ENCODE assay signal across 8 cellular contexts in genomic region chr2:43174368-43175186, GRCh38. TPM values are rescaled to one million over a fixed set of nuclear protein-coding genes. Genes with fewer than 3 reads are reported as not detected.
DNase-seq lines count a peak whose midpoint lies in the region; ATAC-seq and TF ChIP-seq lines count a peak whose summit lies in the region.

No MANE protein-coding gene starts in this region.

- no peaks in the 10 kb centered on the region for H3K9me3 Mint-ChIP-seq in osteocyte (ENCODE audit: unreplicated experiment)

- no peaks in the 10 kb centered on the region for H3K79me2 ChIP-seq in SU-DHL-6 (ENCODE audit: insufficient read depth, low read length)

- peak overlapping the region; percentile 26 for H3K9ac ChIP-seq in SU-DHL-6 (ENCODE audit: low read length)

- peaks cover 0 to 14% of the 10 kb centered on the region in 2 donors for H3K4me1 ChIP-seq in ascending aorta
- no peaks in the 10 kb centered on the region for H3K4me1 ChIP-seq in aorta (ENCODE audit: control insufficient read depth in 1 of 2, insufficient read depth in 2 of 2, low read length in 2 of 2)

- no peaks in the 10 kb centered on the region for H4K20me1 ChIP-seq in SU-DHL-6 (ENCODE audit: low read depth, low read length)

- H3K27ac Mint-ChIP-seq in osteocyte (ENCODE audit: unreplicated experiment): peak overlapping the region; percentile 64

- 67 to 78% methylated on average over 10 of the region's 10 CpGs for WGBS in aorta, 2 donors
- 53 to 67% methylated on average over 10 of the region's 10 CpGs for WGBS in lower leg skin, 2 donors

- ATAC-seq in GM18499 (IDR thresholded peaks at IDR 0.05; ENCODE audit: insufficient read depth, unreplicated experiment): peak; percentile 68
- ATAC-seq in HG02840 (IDR thresholded peaks at IDR 0.05; ENCODE audit: low FRiP score, unreplicated experiment): peak; percentile 80
- peak; percentile 33 for ATAC-seq in aorta (ENCODE audit: low FRiP score)

- H3K36me3 Mint-ChIP-seq in osteocyte (ENCODE audit: unreplicated experiment): no peaks in the 10 kb centered on the region

- H3F3A ChIP-seq in SU-DHL-6 (ENCODE audit: insufficient read depth): peaks cover 16% of the 10 kb centered on the region; the same call in 1 of the 2 replicates

- H3K9me2 ChIP-seq in SU-DHL-6 (replicated peaks; ENCODE audit: insufficient read depth, low read length): no peaks in the 10 kb centered on the region

- H3K27me3 Mint-ChIP-seq in osteocyte (ENCODE audit: unreplicated experiment): no peaks in the 10 kb centered on the region

- no peak overlapping the region for H3K4me3 ChIP-seq in SU-DHL-6 (ENCODE audit: insufficient read depth, low read length, poor library complexity, severe bottlenecking)
- no peak overlapping the region for H3K4me3 ChIP-seq in ascending aorta
- no peak overlapping the region for H3K4me3 ChIP-seq in aorta (ENCODE audit: low read length in 2 of 2)
- no peak overlapping the region for H3K4me3 ChIP-seq in lower leg skin (ENCODE audit: low read depth, poor library complexity, severe bottlenecking)

- H3K9me3 ChIP-seq in SU-DHL-6 (ENCODE audit: insufficient read depth, low read length) (no peaks in the 10 kb centered on the region), ascending aorta (peaks cover 0 to 9% of the 10 kb centered on the region in 2 donors), aorta (ENCODE audit: control insufficient read depth, low read length) (no peaks in the 10 kb centered on the region)

- TF ChIP-seq CTCF in SU-DHL-6 (IDR thresholded peaks at IDR 0.05; ENCODE audit: insufficient read depth, low read length, poor library complexity, severe bottlenecking): no peak
- TF ChIP-seq CTCF in ascending aorta (IDR thresholded peaks at IDR 0.05): no peak
- no peak for TF ChIP-seq CTCF in osteocyte (IDR thresholded peaks at IDR 0.05)
- TF ChIP-seq CTCF in lower leg skin (IDR thresholded peaks at IDR 0.05): peak in 1 of 3 donors; percentile 33

- H3K36me3 ChIP-seq in SU-DHL-6 (ENCODE audit: low read length) (no peaks in the 10 kb centered on the region), ascending aorta (no peaks in the 10 kb centered on the region), aorta (ENCODE audit: control insufficient read depth in 1 of 2, insufficient read depth in 2 of 2, low read length in 1 of 2) (no peaks in the 10 kb centered on the region)

- no peak overlapping the region for H2AFZ ChIP-seq in SU-DHL-6 (ENCODE audit: low read depth, low read length, severe bottlenecking)

- no peak for TF ChIP-seq POLR2A in lower leg skin (IDR thresholded peaks at IDR 0.05)

- peak overlapping the region; percentile 50; the same call in 1 of the 2 replicates for H3K27ac ChIP-seq in SU-DHL-6 (ENCODE audit: low read depth, low read length)
- H3K27ac ChIP-seq in ascending aorta: peak overlapping the region; percentile 47 to 49
- no peak overlapping the region for H3K27ac ChIP-seq in aorta (ENCODE audit: low read depth in 1 of 2, low read length in 2 of 2)

- H3K4me2 ChIP-seq in SU-DHL-6 (ENCODE audit: low read depth, low read length, poor library complexity, severe bottlenecking): peak overlapping the region; percentile 49

- no peak for DNase-seq in ascending aorta (ENCODE audit: low spot score in 2 of 2)
- no peak for DNase-seq in osteocyte (ENCODE audit: extremely low spot score, unreplicated experiment)
- DNase-seq in aorta: peak in 1 of 2 donors; percentile 73
- no peak for DNase-seq in posterior cingulate gyrus
- no peak for DNase-seq in lower leg skin (ENCODE audit: low spot score in 2 of 2)

- intact Hi-C loops in ascending aorta (cut with DNase I): no loop called here
- intact Hi-C loops in aorta (cut with DNase I): loop anchor here in 1 of 2 donors (5.0 kb wide), 1 partner anchor 43 kb away; no protein-coding TSS in a partner anchor
- intact Hi-C loops in posterior cingulate gyrus (cut with DNase I): no loop called here
- intact Hi-C loops in lower leg skin (cut with DNase I; ENCODE audit: low total_unique reads): no loop called here

- H3K4me1 Mint-ChIP-seq in osteocyte (ENCODE audit: unreplicated experiment): peaks cover 44% of the 10 kb centered on the region

- H3K27me3 ChIP-seq in SU-DHL-6 (ENCODE audit: low read length) (no peaks in the 10 kb centered on the region), ascending aorta (no peaks in the 10 kb centered on the region), aorta (ENCODE audit: control insufficient read depth in 1 of 2, insufficient read depth in 2 of 2, low read length in 1 of 2) (no peaks in the 10 kb centered on the region)

- peak overlapping the region; percentile 30 for H3K4me3 Mint-ChIP-seq in osteocyte (ENCODE audit: unreplicated experiment)

RNA-seq across cellular contexts. Expression of gene ZFP36L2, which starts 51.8 kb away (rescaled TPM):
- 148 TPM for total RNA-seq in ascending aorta
- total RNA-seq in osteocyte: 87.9 and 88.0 TPM in 2 replicates
- total RNA-seq in aorta: 100 to 1,000 TPM; 180 to 231 TPM
- polyA plus RNA-seq in aorta: 100 to 1,000 TPM in 1 of 2 donors, 10 to 100 TPM in 1; 71.9 to 118 TPM
- 100 to 1,000 TPM; 137 to 329 (median 147) TPM for total RNA-seq in lower leg skin

Comparison
In these comparisons a context has a peak if more than half of its experiments do, and no peak if none do; other contexts are left out.
1. H3K27ac ChIP-seq: peak in SU-DHL-6 (single experiment) and ascending aorta (2 of 2); none in aorta (0 of 2).
2. Peak in every context shown above with its lines, with median percentiles within 50 percentile points of each other: ATAC-seq.